In the genomic region with DNA sequence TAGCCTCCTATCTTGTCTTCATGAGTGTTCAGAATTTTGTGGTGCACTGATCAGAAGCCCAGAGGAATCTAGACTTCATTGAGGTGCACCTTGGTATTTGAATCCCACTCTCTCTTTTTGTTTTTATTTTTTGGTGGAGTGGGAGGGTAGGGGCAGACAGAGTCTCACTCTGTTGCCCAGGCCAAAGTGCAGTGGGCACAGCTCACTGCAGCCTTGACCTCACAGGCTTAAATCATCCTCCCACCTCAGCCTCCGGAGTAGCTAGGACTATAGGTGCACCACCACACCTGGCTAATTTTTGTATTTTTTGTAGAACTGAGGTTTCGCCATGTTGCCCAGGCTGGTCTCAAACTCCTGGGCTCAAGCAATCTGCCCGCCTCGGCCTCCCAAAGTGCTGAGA, we compare ENCODE assay signal across 23 cellular contexts.
"Had no signal": no experiment of that assay in that cellular context is flagged by ENCODE, and none has a peak within 500 bp of the region (broad histone marks: within the 10 kb centered on the region; RNA-seq: fewer than 3 reads in every experiment).

No MANE protein-coding gene starts in this region.

- H3K27me3 ChIP-seq: brain microvascular endothelial cell, dorsolateral prefrontal cortex had no signal

- H3K4me1 Mint-ChIP-seq: activated naive CD4-positive, alpha-beta T cell treated with anti-CD3 and anti-CD28 coated beads, Interleukin-2, amount 50 U/mL, for 24 hours; activated naive CD8-positive, alpha-beta T cell treated with anti-CD3 and anti-CD28 coated beads for 36 hours; activated naive CD8-positive, alpha-beta T cell treated with anti-CD3 and anti-CD28 coated beads, Interleukin-2, amount 50 U/mL, for 24 hours; central memory CD8-positive, alpha-beta T cell; endodermal cell had no signal

- H3K27me3 Mint-ChIP-seq: activated CD8-positive, alpha-beta T cell treated with anti-CD3 and anti-CD28 coated beads for 36 hours; activated naive CD4-positive, alpha-beta T cell treated with anti-CD3 and anti-CD28 coated beads, Interleukin-2, amount 50 U/mL, for 24 hours; activated naive CD8-positive, alpha-beta T cell treated with anti-CD3 and anti-CD28 coated beads for 36 hours; activated naive CD8-positive, alpha-beta T cell treated with anti-CD3 and anti-CD28 coated beads, Interleukin-2, amount 50 U/mL, for 24 hours; central memory CD8-positive, alpha-beta T cell; dendritic cell treated with granulocyte-macrophage colony-stimulating factor and Interleukin-4, amounts not matched to agents 40 ng/mL and 50 ng/mL, for 4 days had no signal

- H3K4me3 ChIP-seq: coronary artery, dorsolateral prefrontal cortex had no signal

- H3K9me3 Mint-ChIP-seq: activated CD8-positive, alpha-beta T cell treated with anti-CD3 and anti-CD28 coated beads for 36 hours; activated naive CD4-positive, alpha-beta T cell treated with anti-CD3 and anti-CD28 coated beads for 36 hours; activated naive CD4-positive, alpha-beta T cell treated with anti-CD3 and anti-CD28 coated beads, Interleukin-2, amount 50 U/mL, for 24 hours; activated naive CD8-positive, alpha-beta T cell treated with anti-CD3 and anti-CD28 coated beads for 36 hours; activated naive CD8-positive, alpha-beta T cell treated with anti-CD3 and anti-CD28 coated beads, Interleukin-2, amount 50 U/mL, for 24 hours; activated T-cell treated with anti-CD3 and anti-CD28 coated beads, Interleukin-2, amount 50 U/mL, for 4 hours; activated T-helper 2 cell treated with anti-CD3 and anti-CD28 coated beads, Interferon-gamma antibody, Interleukin-2, Interleukin-4, amounts not matched to agents 10 μg/mL and 5 μg/mL and 100 μg/mL, durations not matched to agents 14 hours and 24 hours and 36 hours; central memory CD8-positive, alpha-beta T cell; dendritic cell treated with granulocyte-macrophage colony-stimulating factor and Interleukin-4, amounts not matched to agents 40 ng/mL and 50 ng/mL, for 4 days; endodermal cell; WTC11 had no signal

- H3K4me3 Mint-ChIP-seq: activated CD8-positive, alpha-beta T cell treated with anti-CD3 and anti-CD28 coated beads for 36 hours; activated naive CD4-positive, alpha-beta T cell treated with anti-CD3 and anti-CD28 coated beads for 36 hours; activated naive CD4-positive, alpha-beta T cell treated with anti-CD3 and anti-CD28 coated beads, Interleukin-2, amount 50 U/mL, for 24 hours; activated naive CD8-positive, alpha-beta T cell treated with anti-CD3 and anti-CD28 coated beads for 36 hours; activated naive CD8-positive, alpha-beta T cell treated with anti-CD3 and anti-CD28 coated beads, Interleukin-2, amount 50 U/mL, for 24 hours; activated T-cell treated with anti-CD3 and anti-CD28 coated beads, Interleukin-2, amount 50 U/mL, for 4 hours; central memory CD8-positive, alpha-beta T cell; dendritic cell treated with granulocyte-macrophage colony-stimulating factor and Interleukin-4, amounts not matched to agents 40 ng/mL and 50 ng/mL, for 4 days; endodermal cell; WTC11 had no signal

- H3K27ac Mint-ChIP-seq: activated CD8-positive, alpha-beta T cell treated with anti-CD3 and anti-CD28 coated beads for 36 hours; activated naive CD4-positive, alpha-beta T cell treated with anti-CD3 and anti-CD28 coated beads for 36 hours; activated naive CD4-positive, alpha-beta T cell treated with anti-CD3 and anti-CD28 coated beads, Interleukin-2, amount 50 U/mL, for 24 hours; activated naive CD8-positive, alpha-beta T cell treated with anti-CD3 and anti-CD28 coated beads for 36 hours; activated naive CD8-positive, alpha-beta T cell treated with anti-CD3 and anti-CD28 coated beads, Interleukin-2, amount 50 U/mL, for 24 hours; activated T-helper 2 cell treated with anti-CD3 and anti-CD28 coated beads, Interferon-gamma antibody, Interleukin-2, Interleukin-4, amounts not matched to agents 10 μg/mL and 5 μg/mL and 100 μg/mL, durations not matched to agents 14 hours and 24 hours and 36 hours; dendritic cell treated with granulocyte-macrophage colony-stimulating factor and Interleukin-4, amounts not matched to agents 40 ng/mL and 50 ng/mL, for 4 days; endodermal cell; WTC11 had no signal

- H3K36me3 ChIP-seq: brain microvascular endothelial cell had no signal

- ATAC-seq: activated CD4-positive, CD25-positive, alpha-beta regulatory T cell treated with anti-CD3 and anti-CD28 coated beads, Interleukin-2, amount 50 U/mL, for 24 hours; activated CD8-positive, alpha-beta T cell treated with anti-CD3 and anti-CD28 coated beads for 36 hours; activated naive CD8-positive, alpha-beta T cell treated with anti-CD3 and anti-CD28 coated beads, Interleukin-2, amount 50 U/mL, for 24 hours; activated T-cell treated with anti-CD3 and anti-CD28 coated beads, Interleukin-2, amount 50 U/mL, for 4 hours; WTC11 had no signal

- H3K27ac ChIP-seq: brain microvascular endothelial cell, coronary artery, dorsolateral prefrontal cortex, VCaP had no signal

- H3K36me3 Mint-ChIP-seq: activated naive CD4-positive, alpha-beta T cell treated with anti-CD3 and anti-CD28 coated beads, Interleukin-2, amount 50 U/mL, for 24 hours; activated naive CD8-positive, alpha-beta T cell treated with anti-CD3 and anti-CD28 coated beads for 36 hours; WTC11 had no signal

- DNase-seq: activated CD4-positive, alpha-beta T cell treated with anti-CD3 and anti-CD28 coated beads for 48 hours; activated CD4-positive, alpha-beta T cell treated with anti-CD3 and anti-CD28 coated beads, Interleukin-2, amount 50 U/mL, for 1 hour; activated CD4-positive, alpha-beta T cell treated with anti-CD3 and anti-CD28 coated beads, Interleukin-2, amount 50 U/mL, for 48 hours; activated CD8-positive, alpha-beta memory T cell treated with anti-CD3 and anti-CD28 coated beads for 24 hours; activated effector memory CD4-positive, alpha-beta T cell treated with anti-CD3 and anti-CD28 coated beads, Interleukin-2, amount 50 U/mL, for 16 hours; activated naive CD8-positive, alpha-beta T cell treated with anti-CD3 and anti-CD28 coated beads for 36 hours; activated naive CD8-positive, alpha-beta T cell treated with anti-CD3 and anti-CD28 coated beads, Interleukin-2, amount 50 U/mL, for 24 hours; activated T-cell treated with anti-CD3 and anti-CD28 coated beads, Interleukin-2, amount 50 U/mL, for 4 hours; amniotic stem cell; effector memory CD4-positive, alpha-beta T cell; endodermal cell had no signal
